19 cellular contexts compared by ENCODE assay signal in genomic region chr20:62985089-62985778, GRCh38. TPM values are rescaled to one million over a fixed set of nuclear protein-coding genes. Genes with fewer than 3 reads are reported as not detected.
DNase-seq lines count a peak whose midpoint lies in the region; ATAC-seq and TF ChIP-seq lines count a peak whose summit lies in the region.
"Had no signal": no experiment of that assay in that cellular context is flagged by ENCODE, and none has a peak within 500 bp of the region (broad histone marks: within the 10 kb centered on the region; RNA-seq: fewer than 3 reads in every experiment).

No MANE protein-coding gene starts in this region.

- H3K27me3 Mint-ChIP-seq in brain: peaks cover 13% of the 10 kb centered on the region

- peak; percentile 46 to 49 for DNase-seq in SHP77 (lab: John Stamatoyannopoulos, UW)
- no peak for DNase-seq in SHP77 treated with DMSO at 0.1 percent for 48 hours (lab: John Stamatoyannopoulos, UW)
- DNase-seq in NCI-H146 treated with DMSO at 0.1 percent for 48 hours (lab: John Stamatoyannopoulos, UW; ENCODE audit: unreplicated experiment): peak; percentile 51
- no peak for DNase-seq in omental fat pad (ENCODE audit: low spot score)
- no peak for DNase-seq in NCI-H2196 (lab: John Stamatoyannopoulos, UW; ENCODE audit: unreplicated experiment)
- no peak for DNase-seq in NOMO-1 treated with DMSO at 0.1 percent for 48 hours (lab: John Stamatoyannopoulos, UW; ENCODE audit: unreplicated experiment)
- DNase-seq: ACHN; activated CD4-positive, alpha-beta T cell treated with anti-CD3 and anti-CD28 coated beads, Interleukin-2, amount 50 U/mL, for 4 hours; activated naive CD4-positive, alpha-beta T cell treated with anti-CD3 and anti-CD28 coated beads, Interleukin-2, amount 10 ng/mL, durations not matched to agents 7 days and 5 days; activated T-cell treated with anti-CD3 and anti-CD28 coated beads, Interleukin-2, amount 50 U/mL, for 24 hours; CD4-positive, alpha-beta memory T cell; KG1; NCI-H1048; stimulated activated CD4-positive, alpha-beta T cell treated with anti-CD3 and anti-CD28 coated beads, Interleukin-2, amount 100 ng/mL, for 48 hours had no signal

- TF ChIP-seq CTCF in brain (conservative IDR thresholded peaks at IDR 0.05) (no peak), omental fat pad (IDR thresholded peaks at IDR 0.05) (no peak)

- H3K27ac Mint-ChIP-seq in brain: peak overlapping the region; percentile 81 to 100 (median 100)
- H3K27ac Mint-ChIP-seq: activated naive CD4-positive, alpha-beta T cell treated with anti-CD3 and anti-CD28 coated beads, Interleukin-2, amount 10 ng/mL, durations not matched to agents 7 days and 5 days; activated T-cell treated with anti-CD3 and anti-CD28 coated beads, Interleukin-2, amount 50 U/mL, for 24 hours had no signal

- H3K4me3 Mint-ChIP-seq in brain: peak overlapping the region in 3 of 5 experiments; percentile 46 to 76 (median 50)
- H3K4me3 Mint-ChIP-seq: activated naive CD4-positive, alpha-beta T cell treated with anti-CD3 and anti-CD28 coated beads, Interleukin-2, amount 10 ng/mL, durations not matched to agents 7 days and 5 days; activated T-cell treated with anti-CD3 and anti-CD28 coated beads, Interleukin-2, amount 50 U/mL, for 24 hours; CD4-positive, alpha-beta memory T cell had no signal

- H3K9me3 Mint-ChIP-seq in brain: peaks cover 0 to 4% (median 0%) of the 10 kb centered on the region in 5 experiments
- H3K9me3 Mint-ChIP-seq: activated naive CD4-positive, alpha-beta T cell treated with anti-CD3 and anti-CD28 coated beads, Interleukin-2, amount 10 ng/mL, durations not matched to agents 7 days and 5 days; activated T-cell treated with anti-CD3 and anti-CD28 coated beads, Interleukin-2, amount 50 U/mL, for 24 hours; CD4-positive, alpha-beta memory T cell had no signal

- H3K4me1 Mint-ChIP-seq in brain: peaks cover 68% of the 10 kb centered on the region

- ATAC-seq in omental fat pad (ENCODE audit: low FRiP score) (peak; percentile 27), GM21619 (IDR thresholded peaks at IDR 0.05; ENCODE audit: unreplicated experiment) (no peak)

- H3K36me3 Mint-ChIP-seq in brain: no peaks in the 10 kb centered on the region
- H3K36me3 Mint-ChIP-seq: activated naive CD4-positive, alpha-beta T cell treated with anti-CD3 and anti-CD28 coated beads, Interleukin-2, amount 10 ng/mL, durations not matched to agents 7 days and 5 days; CD4-positive, alpha-beta memory T cell had no signal

RNA-seq across cellular contexts. Expression of gene BHLHE23, which starts 21.5 kb away (rescaled TPM):
- polyA plus RNA-seq in brain (ENCODE audit: insufficient read depth, low read depth, low replicate concordance): not detected
- not detected for total RNA-seq in omental fat pad
- total RNA-seq: astrocyte; CD4-positive, alpha-beta memory T cell; frontal cortex; skeletal muscle tissue had no signal
- polyA plus RNA-seq: CD4-positive, alpha-beta memory T cell had no signal

RNA-seq across cellular contexts. Expression of gene SLC17A9, which starts 32.7 kb away (rescaled TPM):
- polyA plus RNA-seq in brain (ENCODE audit: insufficient read depth, low read depth, low replicate concordance): 0.20 TPM
- total RNA-seq in omental fat pad: 10 to 100 TPM in 1 of 4 donors, 1 to 10 TPM in 3; 1.6 to 10.7 (median 2.5) TPM
- total RNA-seq: skeletal muscle tissue had no signal

RNA-seq across cellular contexts. Expression of gene GID8, which starts 47.3 kb away (rescaled TPM):
- 45.2 TPM for polyA plus RNA-seq in brain (ENCODE audit: insufficient read depth, low read depth, low replicate concordance)
- 10 to 100 TPM; 21.7 to 33.4 (median 25.5) TPM for total RNA-seq in omental fat pad

RNA-seq across cellular contexts. Expression of gene DIDO1, which starts 58.9 kb away (rescaled TPM):
- polyA plus RNA-seq in brain (ENCODE audit: insufficient read depth, low read depth, low replicate concordance): 47.3 TPM
- 10 to 100 TPM; 40.6 to 64.4 (median 54.1) TPM for total RNA-seq in omental fat pad

Comparison
In these comparisons a context has a peak if more than half of its experiments do, and no peak if none do; other contexts are left out.
1. DNase-seq: peak in SHP77 (2 of 2) and NCI-H146 treated with DMSO at 0.1 percent for 48 hours (single experiment); none in SHP77 treated with DMSO at 0.1 percent for 48 hours (single experiment), omental fat pad (single experiment), NCI-H2196 (single experiment) and NOMO-1 treated with DMSO at 0.1 percent for 48 hours (single experiment).